In the genomic region with DNA sequence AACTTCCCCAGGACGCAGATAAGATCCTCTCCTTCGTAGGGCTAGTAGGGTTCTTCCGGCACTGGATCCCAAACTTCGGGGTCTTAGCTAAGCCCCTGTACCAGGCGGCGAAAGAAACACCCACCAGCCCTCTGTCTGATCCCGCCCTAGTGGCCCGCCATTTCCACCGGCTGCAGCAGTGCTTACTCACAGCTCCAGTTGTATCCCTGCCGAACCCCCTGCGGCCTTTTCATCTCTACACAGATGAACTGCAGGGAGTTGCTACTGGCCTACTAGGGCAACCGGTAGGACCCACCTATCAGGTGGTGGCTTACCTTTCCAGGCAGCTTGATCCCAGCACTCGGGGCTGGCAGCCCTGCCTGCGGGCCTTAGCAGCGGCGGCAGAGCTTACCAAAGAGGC, we compare ENCODE assay signal across 17 cellular contexts.
"Had no signal": no experiment of that assay in that cellular context is flagged by ENCODE, and none has a peak within 500 bp of the region (broad histone marks: within the 10 kb centered on the region; RNA-seq: fewer than 3 reads in every experiment).

No MANE protein-coding gene starts in this region.

- H3K36me3 ChIP-seq: neutrophil, prostate gland, right atrium auricular region, tibial artery had no signal

- H3K27me3 ChIP-seq: neutrophil, right atrium auricular region, testis, tibial artery had no signal

- FAIRE-seq: frontal cortex, keratinocyte had no signal

- H3K4me3 ChIP-seq: lung, mucosa of descending colon, prostate gland, right atrium auricular region, testis, tibial artery had no signal

- H3K4me1 ChIP-seq: parathyroid adenoma, prostate gland, right atrium auricular region, testis, tibial artery had no signal

- H3K27ac ChIP-seq: neutrophil, parathyroid adenoma, prostate gland, right atrium auricular region, testis, tibial artery had no signal

- H3K9ac ChIP-seq: parathyroid adenoma had no signal

- H3K9me3 ChIP-seq: mucosa of descending colon, neutrophil, prostate gland, right atrium auricular region, testis, tibial artery had no signal

- DNase-seq: cortex of kidney; effector CD4-positive, alpha-beta T cell; hypothalamus; naive B cell; stimulated activated CD4-positive, alpha-beta T cell treated with anti-CD3 and anti-CD28 coated beads, Interleukin-4, amount 100 ng/mL, for 4 hours; stimulated activated naive CD8-positive, alpha-beta T cell treated with anti-CD3 and anti-CD28 coated beads, Interleukin-15, Interleukin-2, amounts not matched to agents 100 U/mL and 50 U/mL, for 24 hours; substantia nigra; testis; tibial artery had no signal
